Comparison of ENCODE assay signal across 8 cellular contexts in the genomic region with DNA sequence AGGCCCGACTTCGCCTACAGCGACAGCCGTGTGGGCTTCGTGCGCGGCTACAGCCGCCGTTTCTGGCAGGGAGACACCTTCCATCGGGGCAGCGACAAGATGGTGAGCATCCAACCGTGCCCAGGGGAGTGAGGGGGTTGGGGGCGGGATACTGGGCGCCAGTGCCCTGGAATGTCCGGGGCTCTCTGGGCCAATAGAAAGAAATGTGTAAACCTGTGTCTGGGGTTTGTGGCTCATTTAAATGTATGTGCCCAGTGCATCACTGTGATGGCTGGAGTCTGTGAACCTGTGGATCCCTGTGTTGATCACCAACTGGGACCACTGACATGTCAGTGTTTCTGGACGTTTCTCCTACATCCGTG. TPM values are rescaled to one million over a fixed set of nuclear protein-coding genes. Genes with fewer than 3 reads are reported as not detected.
DNase-seq lines count a peak whose midpoint lies in the region; ATAC-seq and TF ChIP-seq lines count a peak whose summit lies in the region.

No MANE protein-coding gene starts in this region.

- peak overlapping the region; percentile 100 for H3K27ac Mint-ChIP-seq in GM23338

- H3K9me3 ChIP-seq in SK-N-MC (ENCODE audit: low read depth, low read length) = no peaks in the 10 kb centered on the region
- H3K9me3 ChIP-seq in skeletal muscle tissue (ENCODE audit: control insufficient read depth in 3 of 3, low read length in 3 of 3) = no peaks in the 10 kb centered on the region

- peaks cover 35% of the 10 kb centered on the region for H3K27me3 Mint-ChIP-seq in GM23338 (ENCODE audit: insufficient read depth, low read depth, poor library complexity)

- peak overlapping the region; percentile 88 for H3K4me2 ChIP-seq in GM23338

- H3K4me3 ChIP-seq in GM23338 (peak overlapping the region; percentile 98), SK-N-MC (peak overlapping the region; percentile 77), skeletal muscle tissue (ENCODE audit: low read length in 3 of 3) (peak overlapping the region; percentile 78 to 89 (median 87))

- DNase-seq in GM23338 (ENCODE audit: low spot score) (peak; percentile 44), SK-N-MC (ENCODE audit: low read depth, low spot score) (no peak), foreskin keratinocyte (no peak), iPS-NIHi7 (ENCODE audit: extremely low spot score) (no peak), occipital lobe (lab: John Stamatoyannopoulos, UW) (no peak), GM20000 (ENCODE audit: low spot score) (no peak)

- peaks cover 55% of the 10 kb centered on the region for H3K4me1 Mint-ChIP-seq in GM23338

- H3K9me3 Mint-ChIP-seq in GM23338 = no peaks in the 10 kb centered on the region; the same call in none of the 3 replicates

- no peaks in the 10 kb centered on the region; the same call in 1 of the 2 replicates for H4K20me1 ChIP-seq in GM23338 (replicated peaks; ENCODE audit: insufficient read depth)

- H3K36me3 ChIP-seq in GM23338 (ENCODE audit: insufficient read depth) (peaks cover 7% of the 10 kb centered on the region), SK-N-MC (ENCODE audit: insufficient read depth, low read length) (peaks cover 32% of the 10 kb centered on the region; the same call in 1 of the 2 replicates), skeletal muscle tissue (ENCODE audit: control insufficient read depth in 3 of 3, insufficient read depth in 3 of 3, low read length in 3 of 3) (no peaks in the 10 kb centered on the region)

- peak overlapping the region; percentile 79 for H3K9ac ChIP-seq in SK-N-MC (ENCODE audit: insufficient read length)
- peak overlapping the region; percentile 43 to 89 (median 76) for H3K9ac ChIP-seq in skeletal muscle tissue (ENCODE audit: low read depth in 1 of 3, low read length in 3 of 3)

- H3K27me3 ChIP-seq in GM23338 (ENCODE audit: insufficient read depth) = no peaks in the 10 kb centered on the region
- no peaks in the 10 kb centered on the region for H3K27me3 ChIP-seq in foreskin keratinocyte
- H3K27me3 ChIP-seq in skeletal muscle tissue (ENCODE audit: control insufficient read depth in 3 of 3, insufficient read depth in 3 of 3, low read length in 3 of 3) = no peaks in the 10 kb centered on the region

- H3K27ac ChIP-seq in GM23338 (ENCODE audit: low read depth) = peak overlapping the region; percentile 36
- no peak overlapping the region for H3K27ac ChIP-seq in SK-N-MC
- H3K27ac ChIP-seq in foreskin keratinocyte = no peak overlapping the region
- no peak overlapping the region for H3K27ac ChIP-seq in skeletal muscle tissue (ENCODE audit: low read depth, low read length)

- no peak overlapping the region for H2AFZ ChIP-seq in GM23338

- ATAC-seq in GM23338 (peak; percentile 2), foreskin keratinocyte (peak; percentile 1), HG03521 (IDR thresholded peaks at IDR 0.05; ENCODE audit: unreplicated experiment) (no peak)

- peaks cover 26% of the 10 kb centered on the region for H3F3A ChIP-seq in GM23338 (replicated peaks; ENCODE audit: low read depth)

- H3K4me3 Mint-ChIP-seq in GM23338 = peak overlapping the region; percentile 94

- no peaks in the 10 kb centered on the region for H3K9me2 ChIP-seq in GM23338 (ENCODE audit: insufficient read depth)

- H3K4me1 ChIP-seq in GM23338 (ENCODE audit: insufficient read depth) (peaks cover 28% of the 10 kb centered on the region), foreskin keratinocyte (no peaks in the 10 kb centered on the region), skeletal muscle tissue (ENCODE audit: control insufficient read depth in 3 of 3, insufficient read depth in 3 of 3, low read length in 3 of 3) (peaks cover 53 to 72% (median 63%) of the 10 kb centered on the region in 3 donors)

- H3K36me3 Mint-ChIP-seq in GM23338 (ENCODE audit: low read depth) = peaks cover 48% of the 10 kb centered on the region

- peaks cover 31% of the 10 kb centered on the region for H3K79me2 ChIP-seq in GM23338 (replicated peaks; ENCODE audit: insufficient read depth)

- no peak for TF ChIP-seq CTCF in GM23338 (conservative IDR thresholded peaks at IDR 0.05; ENCODE audit: low read depth in 2 of 2)
- TF ChIP-seq CTCF in foreskin keratinocyte (conservative IDR thresholded peaks at IDR 0.05) = no peak
- no peak for TF ChIP-seq CTCF in GM20000 (IDR thresholded peaks at IDR 0.05; ENCODE audit: extremely low read depth, missing control alignments)

TF ChIP-seq in GM23338, 12 proteins besides CTCF, POLR2A, EP300 and RAD21 (continues in another document):
- TF ChIP-seq, protein P1, sequence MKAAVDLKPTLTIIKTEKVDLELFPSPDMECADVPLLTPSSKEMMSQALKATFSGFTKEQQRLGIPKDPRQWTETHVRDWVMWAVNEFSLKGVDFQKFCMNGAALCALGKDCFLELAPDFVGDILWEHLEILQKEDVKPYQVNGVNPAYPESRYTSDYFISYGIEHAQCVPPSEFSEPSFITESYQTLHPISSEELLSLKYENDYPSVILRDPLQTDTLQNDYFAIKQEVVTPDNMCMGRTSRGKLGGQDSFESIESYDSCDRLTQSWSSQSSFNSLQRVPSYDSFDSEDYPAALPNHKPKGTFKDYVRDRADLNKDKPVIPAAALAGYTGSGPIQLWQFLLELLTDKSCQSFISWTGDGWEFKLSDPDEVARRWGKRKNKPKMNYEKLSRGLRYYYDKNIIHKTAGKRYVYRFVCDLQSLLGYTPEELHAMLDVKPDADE (IDR thresholded peaks at IDR 0.05) = no peak
- no peak for TF ChIP-seq ZNF331 (CRISPR knock-in tag; IDR thresholded peaks at IDR 0.05; ENCODE audit: low read depth)
- no peak for TF ChIP-seq JUNB (IDR thresholded peaks at IDR 0.05; ENCODE audit: unreplicated experiment)
- no peak for TF ChIP-seq EZH2 (IDR thresholded peaks at IDR 0.05; ENCODE audit: low read depth, unreplicated experiment)
- no peak for TF ChIP-seq CREB1 (CRISPR knock-in tag; IDR thresholded peaks at IDR 0.05; ENCODE audit: low read depth)
- no peak for TF ChIP-seq STAT1 (IDR thresholded peaks at IDR 0.05; ENCODE audit: unreplicated experiment)
- TF ChIP-seq EZH2phosphoT487 (IDR thresholded peaks at IDR 0.05; ENCODE audit: unreplicated experiment) = no peak
- TF ChIP-seq POLR2AphosphoS5 (IDR thresholded peaks at IDR 0.05; ENCODE audit: low read depth) = no peak; the same call in 1 of the 2 replicates
- TF ChIP-seq, protein P2, sequence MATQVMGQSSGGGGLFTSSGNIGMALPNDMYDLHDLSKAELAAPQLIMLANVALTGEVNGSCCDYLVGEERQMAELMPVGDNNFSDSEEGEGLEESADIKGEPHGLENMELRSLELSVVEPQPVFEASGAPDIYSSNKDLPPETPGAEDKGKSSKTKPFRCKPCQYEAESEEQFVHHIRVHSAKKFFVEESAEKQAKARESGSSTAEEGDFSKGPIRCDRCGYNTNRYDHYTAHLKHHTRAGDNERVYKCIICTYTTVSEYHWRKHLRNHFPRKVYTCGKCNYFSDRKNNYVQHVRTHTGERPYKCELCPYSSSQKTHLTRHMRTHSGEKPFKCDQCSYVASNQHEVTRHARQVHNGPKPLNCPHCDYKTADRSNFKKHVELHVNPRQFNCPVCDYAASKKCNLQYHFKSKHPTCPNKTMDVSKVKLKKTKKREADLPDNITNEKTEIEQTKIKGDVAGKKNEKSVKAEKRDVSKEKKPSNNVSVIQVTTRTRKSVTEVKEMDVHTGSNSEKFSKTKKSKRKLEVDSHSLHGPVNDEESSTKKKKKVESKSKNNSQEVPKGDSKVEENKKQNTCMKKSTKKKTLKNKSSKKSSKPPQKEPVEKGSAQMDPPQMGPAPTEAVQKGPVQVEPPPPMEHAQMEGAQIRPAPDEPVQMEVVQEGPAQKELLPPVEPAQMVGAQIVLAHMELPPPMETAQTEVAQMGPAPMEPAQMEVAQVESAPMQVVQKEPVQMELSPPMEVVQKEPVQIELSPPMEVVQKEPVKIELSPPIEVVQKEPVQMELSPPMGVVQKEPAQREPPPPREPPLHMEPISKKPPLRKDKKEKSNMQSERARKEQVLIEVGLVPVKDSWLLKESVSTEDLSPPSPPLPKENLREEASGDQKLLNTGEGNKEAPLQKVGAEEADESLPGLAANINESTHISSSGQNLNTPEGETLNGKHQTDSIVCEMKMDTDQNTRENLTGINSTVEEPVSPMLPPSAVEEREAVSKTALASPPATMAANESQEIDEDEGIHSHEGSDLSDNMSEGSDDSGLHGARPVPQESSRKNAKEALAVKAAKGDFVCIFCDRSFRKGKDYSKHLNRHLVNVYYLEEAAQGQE (IDR thresholded peaks at IDR 0.05; ENCODE audit: unreplicated experiment) = no peak
- no peak for TF ChIP-seq NANOG (IDR thresholded peaks at IDR 0.05; ENCODE audit: borderline replicate concordance)
- no peak for TF ChIP-seq ZNF114 (CRISPR knock-in tag; IDR thresholded peaks at IDR 0.05)

RNA-seq across cellular contexts. Expression of a gene that starts 0.4 kb away (rescaled TPM):
- total RNA-seq in GM23338 (2014; rRNA removed; shearing (Covaris generic)) = 112 and 124 TPM in 2 replicates
- polyA plus RNA-seq in GM23338 (2016; fragmentation: Nextera tagmentation; extraction: Ambion mirVana) (73.0 and 74.4 TPM in 2 replicates), foreskin keratinocyte (16.2 and 21.7 TPM in 2 replicates)
- total RNA-seq in foreskin keratinocyte (14.4 and 18.5 TPM in 2 replicates), skeletal muscle tissue (0.52 TPM), occipital lobe (4.2 TPM)

RNA-seq across cellular contexts. Expression of a gene that starts 24.6 kb away (rescaled TPM):
- total RNA-seq in GM23338 (2014; rRNA removed; shearing (Covaris generic)) = 0.31 and 0.62 TPM in 2 replicates
- polyA plus RNA-seq in GM23338 (2016; fragmentation: Nextera tagmentation; extraction: Ambion mirVana) (0.64 and 0.99 TPM in 2 replicates), foreskin keratinocyte (not detected in 2 replicates)
- total RNA-seq in foreskin keratinocyte (not detected in 2 replicates), skeletal muscle tissue (11.5 TPM), occipital lobe (4.8 TPM)

RNA-seq across cellular contexts. Expression of a gene that starts 59.4 kb away (rescaled TPM):
- total RNA-seq in GM23338 (2014; rRNA removed; shearing (Covaris generic)) = 39.4 and 42.5 TPM in 2 replicates
- 4.7 and 5.9 TPM in 2 replicates for polyA plus RNA-seq in GM23338 (2016; fragmentation: Nextera tagmentation; extraction: Ambion mirVana)
- 17.7 and 20.6 TPM in 2 replicates for total RNA-seq in foreskin keratinocyte
- polyA plus RNA-seq in foreskin keratinocyte = 10.4 and 11.4 TPM in 2 replicates
- 20.9 TPM for total RNA-seq in skeletal muscle tissue
- total RNA-seq in occipital lobe = 27.5 TPM
